ENCODE assay signal across 20 cellular contexts in the genomic region with DNA sequence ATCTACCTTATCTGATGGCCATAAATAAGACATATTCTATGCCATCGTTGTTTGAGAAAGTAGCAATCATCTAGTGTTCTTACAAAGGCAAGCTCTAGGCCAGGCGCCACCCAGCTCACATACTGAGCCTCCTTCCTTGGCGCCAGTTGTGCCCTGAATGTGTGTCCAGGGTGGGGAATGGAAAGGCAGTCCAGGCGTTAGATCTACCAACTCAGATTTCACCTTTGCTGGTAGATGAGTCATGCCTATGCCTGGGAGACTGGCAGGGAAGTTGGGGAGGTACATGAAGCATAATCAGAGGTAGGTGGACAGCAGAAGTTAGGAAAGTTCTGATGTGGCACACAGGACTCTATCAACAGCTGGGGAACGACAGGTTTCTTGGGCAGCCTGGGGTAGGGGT. TPM values are rescaled to one million over a fixed set of nuclear protein-coding genes. Genes with fewer than 3 reads are reported as not detected.
DNase-seq lines count a peak whose midpoint lies in the region; TF ChIP-seq lines count a peak whose summit lies in the region.
"Had no signal": no experiment of that assay in that cellular context is flagged by ENCODE, and none has a peak within 500 bp of the region (broad histone marks: within the 10 kb centered on the region; RNA-seq: fewer than 3 reads in every experiment).

No MANE protein-coding gene starts in this region.

- peak; percentile 39 for DNase-seq in Daoy (ENCODE audit: low read depth)
- peak; percentile 91 for DNase-seq in HT-29 (ENCODE audit: low spot score)
- DNase-seq in epithelial cell of esophagus (ENCODE audit: low read depth) = peak; percentile 50
- peak; percentile 21 for DNase-seq in myocyte (ENCODE audit: low read depth)
- no peak for DNase-seq in hippocampal formation (lab: John Stamatoyannopoulos, UW)
- no peak for DNase-seq in NCI-H1048 (lab: John Stamatoyannopoulos, UW)
- no peak for DNase-seq in activated naive CD4-positive, alpha-beta T cell treated with anti-CD3 and anti-CD28 coated beads, Interleukin-2, amount 50 U/mL, for 16 hours
- no peak for DNase-seq in NCI-H524 treated with DMSO at 0.1 percent for 48 hours (lab: John Stamatoyannopoulos, UW)
- DNase-seq: Calu3; CD8-positive, alpha-beta T cell; HFFc6; IMR-90; Kasumi-1; NCI-H1694 treated with DMSO at 0.1 percent for 48 hours; NCI-H510A; NCI-H774; SJCRH30 had no signal

- no peak overlapping the region for H3K4me3 ChIP-seq in epithelial cell of esophagus (ENCODE audit: low read length)
- H3K4me3 ChIP-seq: A549, BLaER1, SJCRH30 had no signal

- no peak for TF ChIP-seq CTCF in epithelial cell of esophagus (IDR thresholded peaks at IDR 0.05; ENCODE audit: insufficient read depth, low read depth, low read length, missing control alignments)

RNA-seq across cellular contexts. Expression of gene SDR42E1, which starts 23.6 kb away (rescaled TPM):
- total RNA-seq in Daoy (2014; rRNA removed; shearing (Covaris generic)) = 1.5 and 1.6 TPM in 2 replicates
- total RNA-seq in HT-29 (2014; rRNA removed; shearing (Covaris generic)) = 3.4 and 10.2 TPM in 2 replicates
- total RNA-seq in myocyte = 0.62 and 1.0 TPM in 2 replicates
- polyA plus RNA-seq in myocyte (2012) = 1.2 TPM
- total RNA-seq: H4, HFFc6 had no signal

RNA-seq across cellular contexts. Expression of gene HSD17B2, which starts 47.3 kb away (rescaled TPM):
- total RNA-seq in Daoy (2014; rRNA removed; shearing (Covaris generic)) = 0.45 and 0.69 TPM in 2 replicates
- 39.0 and 40.8 TPM in 2 replicates for total RNA-seq in HT-29 (2014; rRNA removed; shearing (Covaris generic))
- 4.1 and 6.0 TPM in 2 replicates for total RNA-seq in myocyte
- 10.9 TPM for polyA plus RNA-seq in myocyte (2012)
- total RNA-seq: CD8-positive, alpha-beta T cell; SJCRH30 had no signal

Comparison
In these comparisons a context has a peak if more than half of its experiments do, and no peak if none do; other contexts are left out.
1. DNase-seq: peak in Daoy (single experiment), HT-29 (single experiment), epithelial cell of esophagus (single experiment) and myocyte (single experiment); none in hippocampal formation (0 of 2), NCI-H1048 (single experiment), activated naive CD4-positive, alpha-beta T cell treated with anti-CD3 and anti-CD28 coated beads, Interleukin-2, amount 50 U/mL, for 16 hours (single experiment) and NCI-H524 treated with DMSO at 0.1 percent for 48 hours (single experiment).